In genomic region chr17:6075050-6075449, GRCh38 we compare ENCODE assay signal across 24 cellular contexts. TPM values are rescaled to one million over a fixed set of nuclear protein-coding genes. Genes with fewer than 3 reads are reported as not detected.
"Had no signal": no experiment of that assay in that cellular context is flagged by ENCODE, and none has a peak within 500 bp of the region (broad histone marks: within the 10 kb centered on the region; RNA-seq: fewer than 3 reads in every experiment).

No MANE protein-coding gene starts in this region.

- H3K36me3 Mint-ChIP-seq: activated naive CD4-positive, alpha-beta T cell treated with anti-CD3 and anti-CD28 coated beads, Interleukin-2, amount 10 ng/mL, durations not matched to agents 7 days and 5 days; natural killer cell treated with Interleukin-12 subunit alpha and Interleukin-12 subunit beta and Interleukin-15 and Interleukin-18, amount 100 ng/mL, for 72 hours had no signal

- H3K9me3 ChIP-seq: colonic mucosa, right atrium auricular region, suprapubic skin, vagina had no signal

- DNase-seq: activated CD4-positive, alpha-beta T cell treated with anti-CD3 and anti-CD28 coated beads for 1 hour; activated CD8-positive, alpha-beta memory T cell treated with anti-CD3 and anti-CD28 coated beads for 24 hours; activated CD8-positive, alpha-beta memory T cell treated with anti-CD3 and anti-CD28 coated beads, Interleukin-2, amount 50 U/mL, for 48 hours; activated effector memory CD4-positive, alpha-beta T cell treated with Interleukin-2 at 50 U/mL for 16 hours; activated naive CD4-positive, alpha-beta T cell treated with anti-CD3 and anti-CD28 coated beads, Interleukin-2, amount 10 ng/mL, durations not matched to agents 7 days and 5 days; activated T-cell treated with anti-CD3 and anti-CD28 coated beads, Interleukin-2, amount 50 U/mL, for 48 hours; aorta; colonic mucosa; foreskin keratinocyte; hypothalamus; occipital lobe; small intestine; stimulated activated CD4-positive, alpha-beta T cell treated with anti-CD3 and anti-CD28 coated beads, Interleukin-15, amount 100 ng/mL, for 24 hours; stimulated activated CD4-positive, alpha-beta T cell treated with anti-CD3 and anti-CD28 coated beads, Interleukin-2, amount 100 ng/mL, for 48 hours; trophoblast cell had no signal

- H3K36me3 ChIP-seq: colonic mucosa, right atrium auricular region, suprapubic skin, vagina had no signal

- H3K4me1 ChIP-seq: colonic mucosa, foreskin keratinocyte had no signal

- ATAC-seq: foreskin keratinocyte; left lobe of liver; natural killer cell treated with Interleukin-12 subunit alpha and Interleukin-12 subunit beta and Interleukin-15 and Interleukin-18, amount 100 ng/mL, for 72 hours had no signal

- H3K4me1 Mint-ChIP-seq: activated naive CD4-positive, alpha-beta T cell treated with anti-CD3 and anti-CD28 coated beads, Interleukin-2, amount 10 ng/mL, durations not matched to agents 7 days and 5 days had no signal

- H3K27me3 ChIP-seq: colonic mucosa, right atrium auricular region, vagina had no signal

- H3K4me3 ChIP-seq: colonic mucosa, lung, right atrium auricular region, suprapubic skin, vagina had no signal

- H3K9me3 Mint-ChIP-seq: activated naive CD4-positive, alpha-beta T cell treated with anti-CD3 and anti-CD28 coated beads, Interleukin-2, amount 10 ng/mL, durations not matched to agents 7 days and 5 days; central memory CD8-positive, alpha-beta T cell; natural killer cell treated with Interleukin-12 subunit alpha and Interleukin-12 subunit beta and Interleukin-15 and Interleukin-18, amount 100 ng/mL, for 72 hours; stimulated activated naive CD8-positive, alpha-beta T cell treated with anti-CD3 and anti-CD28 coated beads, Interleukin-15, Interleukin-2, amounts not matched to agents 100 ng/mL and 50 ng/mL, for 24 hours had no signal

- H3K4me3 Mint-ChIP-seq: activated naive CD4-positive, alpha-beta T cell treated with anti-CD3 and anti-CD28 coated beads, Interleukin-2, amount 10 ng/mL, durations not matched to agents 7 days and 5 days; central memory CD8-positive, alpha-beta T cell; natural killer cell treated with Interleukin-12 subunit alpha and Interleukin-12 subunit beta and Interleukin-15 and Interleukin-18, amount 100 ng/mL, for 72 hours; stimulated activated naive CD8-positive, alpha-beta T cell treated with anti-CD3 and anti-CD28 coated beads, Interleukin-15, Interleukin-2, amounts not matched to agents 100 ng/mL and 50 ng/mL, for 24 hours had no signal

- H3K27ac ChIP-seq: colonic mucosa, foreskin keratinocyte, right atrium auricular region, suprapubic skin, vagina, VCaP had no signal

- H3K27ac Mint-ChIP-seq: activated naive CD4-positive, alpha-beta T cell treated with anti-CD3 and anti-CD28 coated beads, Interleukin-2, amount 10 ng/mL, durations not matched to agents 7 days and 5 days; natural killer cell treated with Interleukin-12 subunit alpha and Interleukin-12 subunit beta and Interleukin-15 and Interleukin-18, amount 100 ng/mL, for 72 hours; stimulated activated naive CD8-positive, alpha-beta T cell treated with anti-CD3 and anti-CD28 coated beads, Interleukin-15, Interleukin-2, amounts not matched to agents 100 ng/mL and 50 ng/mL, for 24 hours had no signal

RNA-seq across cellular contexts. Expression of gene WSCD1, which starts 4.9 kb away (rescaled TPM):
- total RNA-seq: foreskin keratinocyte had no signal
